In genomic region chr13:91141619-91142061, GRCh38 we compare ENCODE assay signal across 1 cellular context.
TF ChIP-seq lines count a peak whose summit lies in the region.

No MANE protein-coding gene starts in this region.

TF ChIP-seq in K562, 482 proteins besides CTCF, POLR2A, EP300 and RAD21 (continued from another document):
- no peak for TF ChIP-seq MGA (IDR thresholded peaks at IDR 0.05)
- no peak for TF ChIP-seq ZNF146 (CRISPR knock-in tag; IDR thresholded peaks at IDR 0.05; ENCODE audit: unreplicated experiment)
- no peak for TF ChIP-seq ZC3H8 (IDR thresholded peaks at IDR 0.05)
- 0 out of 2 replicates have a peak, but pooled peaks have one; percentile 46 for TF ChIP-seq ZC3H4 (CRISPR knock-in tag; IDR thresholded peaks at IDR 0.05; ENCODE audit: borderline replicate concordance)
- TF ChIP-seq ZNF184 (CRISPR knock-in tag; IDR thresholded peaks at IDR 0.05) = no peak
- no peak for TF ChIP-seq TAL1 (IDR thresholded peaks at IDR 0.05)
- no peak for TF ChIP-seq FOXA3 (CRISPR knock-in tag; conservative IDR thresholded peaks at IDR 0.05 in 1 of 2, IDR thresholded peaks at IDR 0.05 in 1 of 2)
- TF ChIP-seq ELF2 (CRISPR knock-in tag; IDR thresholded peaks at IDR 0.05) = no peak
